ENCODE assay signal across 8 cellular contexts in genomic region chr12:46664771-46665287, GRCh38.
DNase-seq lines count a peak whose midpoint lies in the region; ATAC-seq and TF ChIP-seq lines count a peak whose summit lies in the region.

No MANE protein-coding gene starts in this region.

- H3K4me3 Mint-ChIP-seq in central memory CD8-positive, alpha-beta T cell, result no peak overlapping the region

- no peaks in the 10 kb centered on the region for H3K4me1 Mint-ChIP-seq in central memory CD8-positive, alpha-beta T cell

- POLR2A ChIA-PET in HEK293 (lab: Yijun Ruan, JAX), result no interaction called here

- no peak overlapping the region for H3K27ac Mint-ChIP-seq in central memory CD8-positive, alpha-beta T cell (ENCODE audit: low read depth)

- peak; percentile 67 for ATAC-seq in central memory CD8-positive, alpha-beta T cell (replicated peaks; ENCODE audit: extremely low read depth, poor library complexity, severe bottlenecking)
- no peak for ATAC-seq in Right ventricle myocardium superior (ENCODE audit: poor library complexity)

- intact Hi-C loops in Right ventricle myocardium superior (cut with DNase I), result loop anchor here (5.0 kb wide), 2 partner anchors 293 to 313 kb away; partner anchors contain the start of gene SLC38A2

- CTCF ChIA-PET in HEK293 (lab: Yijun Ruan, JAX), result no interaction called here

- H3K9me3 Mint-ChIP-seq in central memory CD8-positive, alpha-beta T cell, result no peaks in the 10 kb centered on the region

- peaks cover 11% of the 10 kb centered on the region for H3K4me1 ChIP-seq in HEK293 (ENCODE audit: control insufficient read depth, insufficient read depth, low read length)

- no peaks in the 10 kb centered on the region for H3K36me3 ChIP-seq in HEK293 (ENCODE audit: control insufficient read depth in 2 of 2, insufficient read depth in 1 of 2, low read length in 2 of 2)

- TF ChIP-seq CTCF in GM12865 (IDR thresholded peaks at IDR 0.05; ENCODE audit: insufficient read depth, low read depth, low read length, missing control alignments) (no peak), HEK293 (tag by site-specific recombination; IDR thresholded peaks at IDR 0.05) (no peak), retinal pigment epithelial cell (conservative IDR thresholded peaks at IDR 0.05; ENCODE audit: low read depth, low read length) (no peak)

- H3K27me3 Mint-ChIP-seq in central memory CD8-positive, alpha-beta T cell, result no peaks in the 10 kb centered on the region

- no peak overlapping the region for H3K27ac ChIP-seq in HEK293 (ENCODE audit: extremely low read depth, low read depth, low read length)

- DNase-seq in GM12865 (ENCODE audit: low read depth) (peak; percentile 55), NCI-H69 (lab: John Stamatoyannopoulos, UW) (peak; percentile 94), retinal pigment epithelial cell (ENCODE audit: low read depth) (peak; percentile 74), Right ventricle myocardium superior (no peak), KG1 (lab: John Stamatoyannopoulos, UW) (no peak), GM19238 (ENCODE audit: insufficient read length, low spot score) (no peak)
- no peak for DNase-seq in central memory CD8-positive, alpha-beta T cell (ENCODE audit: low spot score in 2 of 2)

- H3K9me3 ChIP-seq in HEK293 (ENCODE audit: control insufficient read depth, insufficient read depth, low read depth, low read length), result no peaks in the 10 kb centered on the region

- H3K4me3 ChIP-seq in GM12865 (ENCODE audit: low read depth, low read length), result no peak overlapping the region
- no peak overlapping the region for H3K4me3 ChIP-seq in HEK293 (ENCODE audit: low read depth, low read length)
- no peak overlapping the region for H3K4me3 ChIP-seq in retinal pigment epithelial cell (ENCODE audit: low read length)

- no peaks in the 10 kb centered on the region for H3K36me3 Mint-ChIP-seq in central memory CD8-positive, alpha-beta T cell (ENCODE audit: insufficient read depth)

TF ChIP-seq in HEK293, 187 proteins besides CTCF, POLR2A, EP300 and RAD21 (continues in another document):
- TF ChIP-seq IKZF3 (tag by site-specific recombination; IDR thresholded peaks at IDR 0.05), result 0 out of 2 replicates have a peak, but pooled peaks have one; percentile 27
- TF ChIP-seq ZNF664 (tag by site-specific recombination; IDR thresholded peaks at IDR 0.05), result no peak
- TF ChIP-seq GFI1B (tag by site-specific recombination; IDR thresholded peaks at IDR 0.05), result no peak
- no peak for TF ChIP-seq ZNF214 (tag by site-specific recombination; IDR thresholded peaks at IDR 0.05; ENCODE audit: borderline replicate concordance)
- peak; percentile 89; the same call in 1 of the 2 replicates for TF ChIP-seq ZNF660 (tag by site-specific recombination; IDR thresholded peaks at IDR 0.05)
- no peak for TF ChIP-seq ZNF26 (tag by site-specific recombination; IDR thresholded peaks at IDR 0.05)
- TF ChIP-seq AEBP2 (tag by site-specific recombination; IDR thresholded peaks at IDR 0.05; ENCODE audit: borderline replicate concordance), result no peak
- TF ChIP-seq ZNF701 (tag by site-specific recombination; IDR thresholded peaks at IDR 0.05), result no peak
- TF ChIP-seq ZNF768 (tag by site-specific recombination; IDR thresholded peaks at IDR 0.05), result no peak
- peak; percentile 82 for TF ChIP-seq ZNF629 (tag by site-specific recombination; IDR thresholded peaks at IDR 0.05)
- 0 out of 2 replicates have a peak, but pooled peaks have one; percentile 33 for TF ChIP-seq ZNF561 (tag by site-specific recombination; IDR thresholded peaks at IDR 0.05; ENCODE audit: borderline replicate concordance)
- TF ChIP-seq ZNF692 (tag by site-specific recombination; IDR thresholded peaks at IDR 0.05), result peak; percentile 60
- TF ChIP-seq ZNF140 (tag by site-specific recombination; IDR thresholded peaks at IDR 0.05), result no peak
- TF ChIP-seq ZNF211 (tag by site-specific recombination; IDR thresholded peaks at IDR 0.05; ENCODE audit: low read depth), result no peak
- no peak for TF ChIP-seq ZNF341 (tag by site-specific recombination; IDR thresholded peaks at IDR 0.05; ENCODE audit: low read depth)
- TF ChIP-seq SCRT1 (tag by site-specific recombination; IDR thresholded peaks at IDR 0.05; ENCODE audit: borderline replicate concordance), result no peak
- TF ChIP-seq ZNF184 (tag by site-specific recombination; IDR thresholded peaks at IDR 0.05), result peak; percentile 75
- no peak for TF ChIP-seq ZBTB26 (tag by site-specific recombination; optimal IDR thresholded peaks at IDR 0.05)
- TF ChIP-seq ZNF121 (tag by site-specific recombination; IDR thresholded peaks at IDR 0.05), result no peak
- no peak for TF ChIP-seq ZNF404 (tag by site-specific recombination; IDR thresholded peaks at IDR 0.05)
- peak; percentile 58; the same call in 1 of the 2 replicates for TF ChIP-seq KLF8 (tag by site-specific recombination; IDR thresholded peaks at IDR 0.05)
- TF ChIP-seq HOXD13 (CRISPR knock-in tag; IDR thresholded peaks at IDR 0.05; ENCODE audit: borderline replicate concordance), result 0 out of 2 replicates have a peak, but pooled peaks have one; percentile 28
- no peak for TF ChIP-seq ZNF132 (tag by site-specific recombination; IDR thresholded peaks at IDR 0.05; ENCODE audit: borderline replicate concordance)
- no peak for TF ChIP-seq ZNF658 (tag by site-specific recombination; IDR thresholded peaks at IDR 0.05)
- TF ChIP-seq SP7 (tag by site-specific recombination; IDR thresholded peaks at IDR 0.05), result peak; percentile 85
- TF ChIP-seq REPIN1 (tag by site-specific recombination; IDR thresholded peaks at IDR 0.05; ENCODE audit: low read depth), result no peak
- TF ChIP-seq ZNF174 (tag by site-specific recombination; IDR thresholded peaks at IDR 0.05), result no peak
- TF ChIP-seq PRDM6 (tag by site-specific recombination; IDR thresholded peaks at IDR 0.05), result peak; percentile 80

Comparison
In these comparisons a context has a peak if more than half of its experiments do, and no peak if none do; other contexts are left out.
1. DNase-seq: peak in GM12865 (single experiment), NCI-H69 (single experiment) and retinal pigment epithelial cell (single experiment); none in central memory CD8-positive, alpha-beta T cell (0 of 2), Right ventricle myocardium superior (single experiment), KG1 (single experiment) and GM19238 (single experiment).